Comparison of ENCODE assay signal across 8 cellular contexts in genomic region chr2:158458617-158458920, GRCh38. TPM values are rescaled to one million over a fixed set of nuclear protein-coding genes. Genes with fewer than 3 reads are reported as not detected.
DNase-seq lines count a peak whose midpoint lies in the region; ATAC-seq and TF ChIP-seq lines count a peak whose summit lies in the region.

No MANE protein-coding gene starts in this region.

- WGBS in ovary, 3 donors = 8 to 15% (median 14%) methylated on average over 9 of the region's 9 CpGs

- no peaks in the 10 kb centered on the region for H3K9me3 ChIP-seq in ovary

- peaks cover 3% of the 10 kb centered on the region for H3K4me1 ChIP-seq in ovary (ENCODE audit: insufficient read depth)

- peak overlapping the region in 1 of 2 donors; percentile 90 for H3K27ac ChIP-seq in ovary

- intact Hi-C loops in ovary (cut with DNase I) = loop anchor here in 3 of 4 donors (5.0 to 10.0 kb wide), 4 partner anchors 206 to 294 kb away; no protein-coding TSS in a partner anchor
- intact Hi-C loops in posterior vena cava (cut with DNase I) = no loop called here

- no peak for ATAC-seq in HG03025 (IDR thresholded peaks at IDR 0.05; ENCODE audit: low FRiP score, unreplicated experiment)

- TF ChIP-seq CTCF in epithelial cell of esophagus (IDR thresholded peaks at IDR 0.05; ENCODE audit: insufficient read depth, low read depth, low read length, missing control alignments) (no peak), ovary (IDR thresholded peaks at IDR 0.05) (no peak)

- TF ChIP-seq EP300 in ovary (IDR thresholded peaks at IDR 0.05) = no peak

- no peaks in the 10 kb centered on the region for H3K27me3 ChIP-seq in ovary

- TF ChIP-seq POLR2A in ovary (IDR thresholded peaks at IDR 0.05) = no peak

- DNase-seq in EH (ENCODE audit: low read depth) = peak; percentile 41
- DNase-seq in RKO (ENCODE audit: low spot score) = peak; percentile 27
- DNase-seq in epithelial cell of esophagus (ENCODE audit: low read depth) = no peak
- DNase-seq in ovary = no peak
- DNase-seq in COR-L47 (lab: John Stamatoyannopoulos, UW) = no peak
- no peak for DNase-seq in posterior vena cava (ENCODE audit: low spot score)
- no peak for DNase-seq in 8988T

- no peaks in the 10 kb centered on the region for H3K36me3 ChIP-seq in ovary

- peak overlapping the region; percentile 79 for H3K4me3 ChIP-seq in epithelial cell of esophagus (ENCODE audit: low read length)
- peak overlapping the region; percentile 71 for H3K4me3 ChIP-seq in ovary

RNA-seq across cellular contexts. Expression of gene PKP4, which starts 1.8 kb away (rescaled TPM):
- total RNA-seq in ovary = 10 to 100 TPM; 35.8 to 60.9 (median 46.6) TPM
- 10 to 100 TPM; 22.7 to 51.5 TPM for polyA plus RNA-seq in ovary
- 10 to 100 TPM; 44.7 to 56.5 TPM for total RNA-seq in posterior vena cava

RNA-seq across cellular contexts. Expression of gene CCDC148, which starts 2.0 kb away (rescaled TPM):
- 1 to 10 TPM; 2.4 to 6.6 (median 3.6) TPM for total RNA-seq in ovary
- under 1 TPM; 0.80 to 0.92 TPM for polyA plus RNA-seq in ovary
- total RNA-seq in posterior vena cava = under 1 TPM; 0.43 to 0.79 TPM

Comparison
In these comparisons a context has a peak if more than half of its experiments do, and no peak if none do; other contexts are left out.
1. DNase-seq: peak in EH (single experiment) and RKO (single experiment); none in epithelial cell of esophagus (single experiment), ovary (0 of 5), COR-L47 (single experiment), posterior vena cava (single experiment) and 8988T (single experiment).
2. intact Hi-C loops: an anchor here in ovary (5.0 to 10.0 kb wide); none called in posterior vena cava.